Comparison of ENCODE assay signal across 13 cellular contexts in the genomic region with DNA sequence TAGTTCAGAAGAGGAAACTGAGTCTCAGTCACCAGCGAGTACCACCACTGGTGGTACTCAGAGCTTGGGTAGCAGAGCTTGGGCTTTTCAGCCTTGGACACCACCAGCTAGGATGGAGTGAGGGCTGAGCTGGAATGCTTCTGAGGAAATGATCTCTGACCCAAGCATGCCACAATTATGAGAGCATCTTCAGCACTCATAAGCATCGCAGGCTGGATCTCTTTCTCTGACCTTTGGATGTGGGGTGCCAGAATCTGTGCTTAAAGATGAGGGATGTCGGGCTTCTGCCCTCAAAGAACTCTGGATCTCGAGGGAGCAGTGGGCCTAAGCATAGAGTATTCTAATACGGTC. TPM values are rescaled to one million over a fixed set of nuclear protein-coding genes. Genes with fewer than 3 reads are reported as not detected.
DNase-seq lines count a peak whose midpoint lies in the region; ATAC-seq and TF ChIP-seq lines count a peak whose summit lies in the region.
"Had no signal": no experiment of that assay in that cellular context is flagged by ENCODE, and none has a peak within 500 bp of the region (broad histone marks: within the 10 kb centered on the region; RNA-seq: fewer than 3 reads in every experiment).

No MANE protein-coding gene starts in this region.

- H3K27me3 ChIP-seq in HAP-1 (ENCODE audit: low read depth), result no peaks in the 10 kb centered on the region

- H3K4me1 Mint-ChIP-seq in T-helper 2 cell treated with Interferon-gamma antibody and Interleukin-4, amounts not matched to agents 5 μg/mL and 100 μg/mL, for 36 hours (ENCODE audit: low read depth), result peaks cover 57% of the 10 kb centered on the region
- peaks cover 49% of the 10 kb centered on the region for H3K4me1 Mint-ChIP-seq in T-helper 17 cell

- TF ChIP-seq CTCF in fibroblast of the aortic adventitia (IDR thresholded peaks at IDR 0.05; ENCODE audit: insufficient read depth, low read length), result no peak

- ATAC-seq in T-helper 17 cell (no peak), HG02981 (IDR thresholded peaks at IDR 0.05; ENCODE audit: unreplicated experiment) (no peak)
- ATAC-seq: PC-3 had no signal

- no peak for DNase-seq in T-helper 2 cell treated with Interferon-gamma antibody and Interleukin-4, amounts not matched to agents 5 μg/mL and 100 μg/mL, for 36 hours (ENCODE audit: low spot score)
- DNase-seq in T-helper 2 cell (no peak), T-helper 17 cell (no peak), fibroblast of the aortic adventitia (ENCODE audit: low read depth) (peak; percentile 46), HAP-1 (ENCODE audit: low spot score in 2 of 2) (no peak), inferior parietal cortex (ENCODE audit: extremely low spot score) (no peak)
- DNase-seq: caudate nucleus, NCI-H1048, PC-3 had no signal

- no peaks in the 10 kb centered on the region for H3K9me3 ChIP-seq in T-helper 17 cell (ENCODE audit: control insufficient read depth, low read length, poor library complexity, severe bottlenecking)
- no peaks in the 10 kb centered on the region for H3K9me3 ChIP-seq in HAP-1

- H3K4me1 ChIP-seq in HAP-1, result no peaks in the 10 kb centered on the region

- in situ Hi-C loops in HAP-1 (cut with MboI; ENCODE audit: low sequenced_read_pairs), result no loop called here

- H3K36me3 Mint-ChIP-seq in T-helper 2 cell treated with Interferon-gamma antibody and Interleukin-4, amounts not matched to agents 5 μg/mL and 100 μg/mL, for 36 hours (ENCODE audit: low read depth), result peaks cover 5% of the 10 kb centered on the region
- H3K36me3 Mint-ChIP-seq in T-helper 17 cell (ENCODE audit: low read depth), result peaks cover 2% of the 10 kb centered on the region

- no peak overlapping the region for H3K4me3 Mint-ChIP-seq in T-helper 2 cell treated with Interferon-gamma antibody and Interleukin-4, amounts not matched to agents 5 μg/mL and 100 μg/mL, for 36 hours
- H3K4me3 Mint-ChIP-seq in T-helper 17 cell, result no peak overlapping the region

- H3K27ac ChIP-seq in skin epidermis, result peak overlapping the region in 19 of 21 experiments; percentile 2 to 92 (median 81)
- H3K27ac ChIP-seq: 22Rv1 had no signal

- H3K9me3 Mint-ChIP-seq in T-helper 2 cell treated with Interferon-gamma antibody and Interleukin-4, amounts not matched to agents 5 μg/mL and 100 μg/mL, for 36 hours, result no peaks in the 10 kb centered on the region

- H3K27me3 Mint-ChIP-seq in T-helper 2 cell treated with Interferon-gamma antibody and Interleukin-4, amounts not matched to agents 5 μg/mL and 100 μg/mL, for 36 hours (ENCODE audit: low read depth), result no peaks in the 10 kb centered on the region
- no peaks in the 10 kb centered on the region for H3K27me3 Mint-ChIP-seq in T-helper 17 cell
- H3K27me3 Mint-ChIP-seq: progenitor cell of endocrine pancreas had no signal

- peak overlapping the region; percentile 9 for H3K27ac Mint-ChIP-seq in T-helper 2 cell treated with Interferon-gamma antibody and Interleukin-4, amounts not matched to agents 5 μg/mL and 100 μg/mL, for 36 hours
- H3K27ac Mint-ChIP-seq in T-helper 17 cell, result peak overlapping the region; percentile 63

- H3K4me3 ChIP-seq in fibroblast of the aortic adventitia (ENCODE audit: low read depth, low read length) (no peak overlapping the region), skin epidermis (no peak overlapping the region), HAP-1 (no peak overlapping the region)

- H3K36me3 ChIP-seq in HAP-1 (replicated peaks), result no peaks in the 10 kb centered on the region

RNA-seq across cellular contexts. Expression of gene ZNF710, which starts 36.4 kb away (rescaled TPM):
- total RNA-seq in T-helper 17 cell (10 to 100 TPM; 11.7 to 14.4 TPM), fibroblast of the aortic adventitia (ENCODE audit: low replicate concordance) (3.0 and 8.7 TPM in 2 replicates)
